Comparison of ENCODE assay signal across 8 cellular contexts in the genomic region with DNA sequence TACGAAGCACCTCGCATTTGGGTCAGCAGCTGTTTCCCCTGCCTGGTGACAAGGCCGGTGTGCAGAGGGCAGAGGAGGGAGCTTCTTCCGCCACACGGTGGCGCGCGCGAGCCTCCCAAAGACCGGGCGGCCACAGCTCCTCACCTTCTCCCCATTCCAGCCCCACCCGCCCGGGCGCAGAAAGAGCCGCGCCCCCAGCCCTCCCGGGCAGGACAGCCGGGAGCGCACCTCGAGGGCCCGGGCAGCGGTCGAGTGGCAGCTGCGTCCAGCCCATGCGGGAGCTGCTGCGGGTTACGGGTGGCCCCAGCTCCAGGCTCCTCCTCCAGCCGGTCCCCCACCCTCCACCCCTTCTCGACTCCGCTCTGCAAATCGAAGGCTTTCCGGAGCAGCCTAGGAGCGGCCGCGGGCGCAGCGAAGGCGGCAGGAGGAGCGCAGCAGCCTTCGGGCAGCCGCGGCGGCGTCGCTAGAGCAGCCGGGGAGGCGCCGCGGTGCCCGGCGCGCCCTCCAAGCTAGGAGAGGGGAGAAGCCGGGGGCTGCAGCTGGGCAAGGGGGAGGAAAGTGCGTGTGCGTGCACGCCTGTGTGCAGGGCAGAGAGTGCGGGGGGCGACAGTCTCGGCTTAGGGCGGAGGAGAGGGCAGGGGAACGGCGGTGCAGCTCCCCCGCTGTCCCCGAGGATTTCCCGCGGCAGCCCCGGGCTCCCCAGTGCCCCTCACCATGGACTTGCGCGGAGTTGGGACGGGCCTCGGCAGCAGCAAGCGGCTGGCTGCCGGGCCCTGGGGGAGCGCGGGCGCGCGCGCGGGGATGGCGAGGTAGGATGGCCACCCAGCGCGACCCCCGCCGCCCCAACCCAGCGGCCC.
A peak's percentile ranks its signal among the peaks of the same experiment; 100 is the strongest.
DNase-seq lines count a peak whose midpoint lies in the region; ATAC-seq lines count a peak whose summit lies in the region.

A gene (plus strand): TSS at position 348 of the 857 bp plus-strand sequence. CDS start 635 bp downstream, outside the sequence.

- DNase-seq in AG20443 (ENCODE audit: low spot score), result peak; percentile 94
- peak; percentile 83 for DNase-seq in NCI-H2171 (lab: John Stamatoyannopoulos, UW)
- peak; percentile 8 for DNase-seq in activated CD4-positive, CD25-positive, alpha-beta regulatory T cell treated with anti-CD3 and anti-CD28 coated beads, Interleukin-2, amount 50 U/mL, for 16 hours (ENCODE audit: low read depth, low spot score)
- DNase-seq in stimulated activated CD4-positive, alpha-beta T cell treated with anti-CD3 and anti-CD28 coated beads, Interleukin-15, amount 100 ng/mL, for 48 hours (ENCODE audit: low read depth in 2 of 2), result peak; percentile 41 to 53

- ATAC-seq in GM18907 (IDR thresholded peaks at IDR 0.05; ENCODE audit: unreplicated experiment) (peak; percentile 98), HG03135 (IDR thresholded peaks at IDR 0.05; ENCODE audit: unreplicated experiment) (peak; percentile 95)

- H3K27ac ChIP-seq in cingulate gyrus (ENCODE audit: low read depth, low read length) (peak within 1 kb of the TSS; percentile 29), layer of hippocampus (ENCODE audit: low read depth, low read length) (peak within 1 kb of the TSS; percentile 65)

- no peaks in the 10 kb centered on the region for H3K27me3 ChIP-seq in layer of hippocampus (ENCODE audit: control insufficient read depth, insufficient read depth, low read length)

Comparison
In these comparisons a context has a peak if more than half of its experiments do, and no peak if none do; other contexts are left out.
1. Peak in every context shown above with its lines: DNase-seq, ATAC-seq and H3K27ac ChIP-seq.
2. DNase-seq: peak in every context shown above with its lines; median percentile 94 in AG20443; 83 in NCI-H2171; 47 in stimulated activated CD4-positive, alpha-beta T cell treated with anti-CD3 and anti-CD28 coated beads, Interleukin-15, amount 100 ng/mL, for 48 hours; 8 in activated CD4-positive, CD25-positive, alpha-beta regulatory T cell treated with anti-CD3 and anti-CD28 coated beads, Interleukin-2, amount 50 U/mL, for 16 hours.